Comparison of ENCODE assay signal across 8 cellular contexts in genomic region chr2:213284105-213285090, GRCh38. TPM values are rescaled to one million over a fixed set of nuclear protein-coding genes. Genes with fewer than 3 reads are reported as not detected.
DNase-seq lines count a peak whose midpoint lies in the region; ATAC-seq lines count a peak whose summit lies in the region.

Gene SPAG16 (plus strand): TSS chr2:213284464.

- H3K27ac ChIP-seq in KOPT-K1 (ENCODE audit: low read depth, low read length, poor library complexity, severe bottlenecking), result peak within 1 kb of the TSS; percentile 69

- no peaks in the 10 kb centered on the region for H3K36me3 Mint-ChIP-seq in activated naive CD4-positive, alpha-beta T cell treated with anti-CD3 and anti-CD28 coated beads, Interleukin-2, amount 50 U/mL, for 72 hours

- peak within 1 kb of the TSS; percentile 95 to 98 for H3K27ac Mint-ChIP-seq in activated naive CD4-positive, alpha-beta T cell treated with anti-CD3 and anti-CD28 coated beads, Interleukin-2, amount 50 U/mL, for 72 hours

- no peaks in the 10 kb centered on the region for H3K9me3 Mint-ChIP-seq in activated naive CD4-positive, alpha-beta T cell treated with anti-CD3 and anti-CD28 coated beads, Interleukin-2, amount 50 U/mL, for 72 hours

- H3K9me3 ChIP-seq in KOPT-K1 (ENCODE audit: insufficient read depth, low read length, poor library complexity, severe bottlenecking), result no peaks in the 10 kb centered on the region

- peak; percentile 100 for ATAC-seq in GM21737 (IDR thresholded peaks at IDR 0.05; ENCODE audit: unreplicated experiment)
- ATAC-seq in activated naive CD4-positive, alpha-beta T cell treated with anti-CD3 and anti-CD28 coated beads, Interleukin-2, amount 50 U/mL, for 72 hours, result peak; percentile 99

- no peaks in the 10 kb centered on the region for H3K36me3 ChIP-seq in KOPT-K1 (ENCODE audit: insufficient read depth, low read length)

- peak; percentile 88 for DNase-seq in DMS79 treated with DMSO at 0.1 percent for 48 hours (lab: John Stamatoyannopoulos, UW)
- peak; percentile 97 for DNase-seq in SK-MEL-5 (ENCODE audit: low read depth, low spot score)
- DNase-seq in activated naive CD4-positive, alpha-beta T cell treated with anti-CD3 and anti-CD28 coated beads, Interleukin-2, amount 50 U/mL, for 72 hours (ENCODE audit: low spot score in 2 of 2), result peak; percentile 94 to 97
- DNase-seq in glomerular endothelial cell (ENCODE audit: extremely low read depth, low read depth, low spot score), result peak; percentile 69
- peak; percentile 42 to 99 (median 94) for DNase-seq in nucleus accumbens (lab: John Stamatoyannopoulos, UW)
- DNase-seq in superior temporal gyrus (ENCODE audit: extremely low spot score), result peak; percentile 96

- in situ Hi-C loops in SK-MEL-5 (cut with HindIII; ENCODE audit: low pct_unique_long_range_greater_than_20kb, low sequenced_read_pairs), result no loop called here

RNA-seq across cellular contexts. Expression of gene SPAG16, which starts in this region (rescaled TPM):
- total RNA-seq in SK-MEL-5 (2014; rRNA removed; shearing (Covaris generic)), result 17.4 and 18.8 TPM in 2 replicates
- polyA plus RNA-seq in SK-MEL-5 (2015; cell fraction: cytosol; rRNA removed), result 15.2 and 18.3 TPM in 2 replicates
- polyA plus RNA-seq in SK-MEL-5 (2015; cell fraction: nucleus; rRNA removed), result 14.8 and 15.3 TPM in 2 replicates
- 10 to 100 TPM in 1 of 2 donors, 1 to 10 TPM in 1; 5.0 to 10.4 TPM for total RNA-seq in activated naive CD4-positive, alpha-beta T cell treated with anti-CD3 and anti-CD28 coated beads, Interleukin-2, amount 50 U/mL, for 72 hours
- total RNA-seq in glomerular endothelial cell, result 13.8 and 15.6 TPM in 2 replicates

Comparison
In these comparisons a context has a peak if more than half of its experiments do, and no peak if none do; other contexts are left out.
1. Peak in every context shown above with its lines: DNase-seq, ATAC-seq and H3K27ac ChIP-seq.